Comparison of ENCODE assay signal across 1 cellular context in genomic region chr22:27919943-27920755, GRCh38.
TF ChIP-seq lines count a peak whose summit lies in the region.

No MANE protein-coding gene starts in this region.

TF ChIP-seq in H1, 55 proteins besides CTCF, POLR2A, EP300 and RAD21:
- no peak for TF ChIP-seq HDAC6 (IDR thresholded peaks at IDR 0.05; ENCODE audit: low read depth, low read length)
- no peak for TF ChIP-seq SAP30 (IDR thresholded peaks at IDR 0.05; ENCODE audit: insufficient read depth, insufficient replicate concordance, low read length)
- TF ChIP-seq SP1 (IDR thresholded peaks at IDR 0.05; ENCODE audit: low read depth, low read length), result no peak
- peak in 1 of 2 experiments; percentile 42; a peak in 1 of 4 replicates for TF ChIP-seq HDAC2 (IDR thresholded peaks at IDR 0.05; ENCODE audit: borderline replicate concordance in 1 of 2, low read depth in 2 of 2, low read length in 2 of 2)
- TF ChIP-seq E2F6 (IDR thresholded peaks at IDR 0.05), result 0 out of 2 replicates have a peak, but pooled peaks have one; percentile 5
- TF ChIP-seq KDM4A (IDR thresholded peaks at IDR 0.05; ENCODE audit: low read depth, low read length, severe bottlenecking), result peak; percentile 31
- TF ChIP-seq ZNF274 (IDR thresholded peaks at IDR 0.05; ENCODE audit: borderline replicate concordance, extremely low read depth, low read length), result no peak
- TF ChIP-seq ASH2L (IDR thresholded peaks at IDR 0.05; ENCODE audit: low read length), result peak; percentile 81
- peak; percentile 18 for TF ChIP-seq TAF7 (optimal IDR thresholded peaks at IDR 0.05; ENCODE audit: borderline replicate concordance, low read depth, low read length)
